ENCODE assay signal across 23 cellular contexts in the genomic region with DNA sequence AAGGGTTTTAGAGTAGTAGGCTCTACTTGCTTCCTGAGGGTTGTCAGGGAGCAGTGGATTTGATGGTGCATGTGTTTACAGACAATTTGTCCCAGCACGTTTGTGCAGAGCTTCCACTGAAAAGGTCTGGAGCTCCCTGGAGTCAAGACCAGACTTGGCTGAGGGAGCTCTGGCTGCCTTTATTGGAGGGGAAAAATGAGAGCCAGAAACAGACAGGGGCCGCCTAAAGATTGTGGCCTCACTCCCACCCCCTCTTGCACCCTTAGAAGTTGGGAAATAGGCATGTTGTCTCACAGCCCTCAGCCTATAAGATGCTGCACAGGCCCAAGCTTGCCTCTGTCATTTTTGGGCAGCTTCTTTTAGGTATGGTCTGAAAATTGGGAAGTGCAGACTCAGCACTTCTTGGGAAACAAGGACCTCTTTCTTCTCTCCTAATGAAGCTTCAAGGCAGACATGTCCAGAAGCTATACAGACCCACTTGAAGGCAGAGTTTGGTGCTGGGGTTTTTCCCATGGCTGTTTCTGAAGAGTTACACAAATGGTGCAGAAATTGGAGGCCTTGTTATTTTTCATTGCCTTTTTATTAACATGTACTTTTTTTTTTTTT.
"Had no signal": no experiment of that assay in that cellular context is flagged by ENCODE, and none has a peak within 500 bp of the region (broad histone marks: within the 10 kb centered on the region; RNA-seq: fewer than 3 reads in every experiment).

No MANE protein-coding gene starts in this region.

- H3K4me1 ChIP-seq: neural progenitor cell had no signal

- H3K4me1 Mint-ChIP-seq: activated naive CD4-positive, alpha-beta T cell treated with anti-CD3 and anti-CD28 coated beads, Interleukin-2, amount 50 U/mL, for 24 hours; naive thymus-derived CD4-positive, alpha-beta T cell; stimulated activated effector memory CD8-positive, alpha-beta T cell treated with anti-CD3 and anti-CD28 coated beads, Interleukin-12 subunit alpha, Interleukin-12 subunit beta, amount 100 ng/mL, for 72 hours; stimulated activated naive CD8-positive, alpha-beta T cell treated with anti-CD3 and anti-CD28 coated beads, Interleukin-15, amount 100 ng/mL, for 72 hours had no signal

- H3K27me3 Mint-ChIP-seq: activated naive CD4-positive, alpha-beta T cell treated with anti-CD3 and anti-CD28 coated beads, Interleukin-2, amount 50 U/mL, for 24 hours; stimulated activated naive CD8-positive, alpha-beta T cell treated with anti-CD3 and anti-CD28 coated beads, Interleukin-15, amount 100 ng/mL, for 72 hours had no signal

- H3K9ac ChIP-seq: neural progenitor cell had no signal

- H3K4me3 ChIP-seq: body of pancreas, esophagus muscularis mucosa, gastroesophageal sphincter, lower lobe of right lung, neural progenitor cell, skin epidermis, tibial artery had no signal

- ATAC-seq: activated CD8-positive, alpha-beta T cell treated with anti-CD3 and anti-CD28 coated beads, Interleukin-2, amount 10 ng/mL, durations not matched to agents 7 days and 5 days; body of pancreas; gastroesophageal sphincter; lower lobe of right lung; naive thymus-derived CD4-positive, alpha-beta T cell; stimulated activated effector memory CD8-positive, alpha-beta T cell treated with anti-CD3 and anti-CD28 coated beads, Interleukin-12 subunit alpha, Interleukin-12 subunit beta, amount 100 ng/mL, for 72 hours; stimulated activated naive CD8-positive, alpha-beta T cell treated with anti-CD3 and anti-CD28 coated beads, Interleukin-15, amount 100 ng/mL, for 72 hours had no signal

- H3K27me3 ChIP-seq: body of pancreas, esophagus muscularis mucosa, gastroesophageal sphincter, neural progenitor cell, tibial artery had no signal

- H3K27ac ChIP-seq: body of pancreas, lower lobe of right lung, neural progenitor cell, tibial artery had no signal

- H3K36me3 ChIP-seq: neural progenitor cell had no signal

- H3K9me3 Mint-ChIP-seq: activated naive CD4-positive, alpha-beta T cell treated with anti-CD3 and anti-CD28 coated beads, Interleukin-2, amount 50 U/mL, for 24 hours; naive thymus-derived CD4-positive, alpha-beta T cell; stimulated activated effector memory CD8-positive, alpha-beta T cell treated with anti-CD3 and anti-CD28 coated beads, Interleukin-12 subunit alpha, Interleukin-12 subunit beta, amount 100 ng/mL, for 72 hours; stimulated activated naive CD8-positive, alpha-beta T cell treated with anti-CD3 and anti-CD28 coated beads, Interleukin-15, amount 100 ng/mL, for 72 hours had no signal

- H3K9me3 ChIP-seq: body of pancreas, esophagus muscularis mucosa, gastroesophageal sphincter, lower lobe of right lung, tibial artery had no signal

- H3K27ac Mint-ChIP-seq: activated CD8-positive, alpha-beta T cell treated with anti-CD3 and anti-CD28 coated beads, Interleukin-2, amount 10 ng/mL, durations not matched to agents 7 days and 5 days; activated naive CD4-positive, alpha-beta T cell treated with anti-CD3 and anti-CD28 coated beads, Interleukin-2, amount 50 U/mL, for 24 hours; naive thymus-derived CD4-positive, alpha-beta T cell; neural progenitor cell; stimulated activated effector memory CD8-positive, alpha-beta T cell treated with anti-CD3 and anti-CD28 coated beads, Interleukin-12 subunit alpha, Interleukin-12 subunit beta, amount 100 ng/mL, for 72 hours; stimulated activated naive CD8-positive, alpha-beta T cell treated with anti-CD3 and anti-CD28 coated beads, Interleukin-15, amount 100 ng/mL, for 72 hours had no signal

- H3K4me3 Mint-ChIP-seq: activated CD8-positive, alpha-beta T cell treated with anti-CD3 and anti-CD28 coated beads, Interleukin-2, amount 10 ng/mL, durations not matched to agents 7 days and 5 days; activated naive CD4-positive, alpha-beta T cell treated with anti-CD3 and anti-CD28 coated beads, Interleukin-2, amount 50 U/mL, for 24 hours; naive thymus-derived CD4-positive, alpha-beta T cell; neural progenitor cell; stimulated activated effector memory CD8-positive, alpha-beta T cell treated with anti-CD3 and anti-CD28 coated beads, Interleukin-12 subunit alpha, Interleukin-12 subunit beta, amount 100 ng/mL, for 72 hours; stimulated activated naive CD8-positive, alpha-beta T cell treated with anti-CD3 and anti-CD28 coated beads, Interleukin-15, amount 100 ng/mL, for 72 hours had no signal

- H3K4me2 ChIP-seq: neural progenitor cell had no signal

- H3K36me3 Mint-ChIP-seq: activated naive CD4-positive, alpha-beta T cell treated with anti-CD3 and anti-CD28 coated beads, Interleukin-2, amount 50 U/mL, for 24 hours; naive thymus-derived CD4-positive, alpha-beta T cell; stimulated activated effector memory CD8-positive, alpha-beta T cell treated with anti-CD3 and anti-CD28 coated beads, Interleukin-12 subunit alpha, Interleukin-12 subunit beta, amount 100 ng/mL, for 72 hours had no signal

- DNase-seq: activated CD4-positive, alpha-beta T cell treated with anti-CD3 and anti-CD28 coated beads for 1 hour; activated CD4-positive, alpha-beta T cell treated with anti-CD3 and anti-CD28 coated beads, Interleukin-2, amount 50 U/mL, for 1 hour; activated CD8-positive, alpha-beta T cell treated with anti-CD3 and anti-CD28 coated beads, Interleukin-2, amount 10 ng/mL, durations not matched to agents 7 days and 5 days; activated gamma-delta T cell treated with Interleukin-2 at 50 U/mL for 16 hours; anterior cingulate cortex; body of pancreas; central memory CD4-positive, alpha-beta T cell; dermis blood vessel endothelial cell; effector CD8-positive, alpha-beta T cell; head of caudate nucleus; left cardiac atrium; lower lobe of right lung; naive thymus-derived CD4-positive, alpha-beta T cell; stimulated activated CD4-positive, alpha-beta T cell treated with anti-CD3 and anti-CD28 coated beads, Interleukin-1b, Interleukin-23, amount 100 ng/mL, for 48 hours; stimulated activated naive CD8-positive, alpha-beta T cell treated with anti-CD3 and anti-CD28 coated beads, Interleukin-15, amount 100 ng/mL, for 72 hours; T-helper 9 cell; tibial artery had no signal

- H2AFZ ChIP-seq: neural progenitor cell had no signal
